ENCODE assay signal across 1 cellular context in the genomic region with DNA sequence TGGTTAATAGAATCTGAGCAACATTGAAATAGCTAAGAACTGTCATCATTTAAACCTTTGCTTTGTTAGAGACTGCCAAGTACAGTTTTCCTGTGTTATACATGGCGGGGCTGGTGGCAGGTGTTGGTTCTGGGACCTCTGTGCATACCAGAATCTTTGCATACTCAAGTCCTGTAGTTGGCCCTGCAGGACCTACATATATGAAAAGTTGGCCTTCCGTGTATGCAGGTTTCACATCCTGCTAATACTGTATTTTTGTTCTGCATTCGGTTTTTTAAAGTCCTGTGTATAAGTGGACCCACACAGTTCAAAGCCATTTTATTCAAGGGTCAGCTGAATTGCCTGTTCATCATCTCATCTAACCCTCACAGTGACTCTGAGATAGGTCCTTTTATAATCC.
TF ChIP-seq lines count a peak whose summit lies in the region.

No MANE protein-coding gene starts in this region.

TF ChIP-seq in GM23338, 12 proteins besides CTCF, POLR2A, EP300 and RAD21 (continued from another document):
- TF ChIP-seq, protein P1, sequence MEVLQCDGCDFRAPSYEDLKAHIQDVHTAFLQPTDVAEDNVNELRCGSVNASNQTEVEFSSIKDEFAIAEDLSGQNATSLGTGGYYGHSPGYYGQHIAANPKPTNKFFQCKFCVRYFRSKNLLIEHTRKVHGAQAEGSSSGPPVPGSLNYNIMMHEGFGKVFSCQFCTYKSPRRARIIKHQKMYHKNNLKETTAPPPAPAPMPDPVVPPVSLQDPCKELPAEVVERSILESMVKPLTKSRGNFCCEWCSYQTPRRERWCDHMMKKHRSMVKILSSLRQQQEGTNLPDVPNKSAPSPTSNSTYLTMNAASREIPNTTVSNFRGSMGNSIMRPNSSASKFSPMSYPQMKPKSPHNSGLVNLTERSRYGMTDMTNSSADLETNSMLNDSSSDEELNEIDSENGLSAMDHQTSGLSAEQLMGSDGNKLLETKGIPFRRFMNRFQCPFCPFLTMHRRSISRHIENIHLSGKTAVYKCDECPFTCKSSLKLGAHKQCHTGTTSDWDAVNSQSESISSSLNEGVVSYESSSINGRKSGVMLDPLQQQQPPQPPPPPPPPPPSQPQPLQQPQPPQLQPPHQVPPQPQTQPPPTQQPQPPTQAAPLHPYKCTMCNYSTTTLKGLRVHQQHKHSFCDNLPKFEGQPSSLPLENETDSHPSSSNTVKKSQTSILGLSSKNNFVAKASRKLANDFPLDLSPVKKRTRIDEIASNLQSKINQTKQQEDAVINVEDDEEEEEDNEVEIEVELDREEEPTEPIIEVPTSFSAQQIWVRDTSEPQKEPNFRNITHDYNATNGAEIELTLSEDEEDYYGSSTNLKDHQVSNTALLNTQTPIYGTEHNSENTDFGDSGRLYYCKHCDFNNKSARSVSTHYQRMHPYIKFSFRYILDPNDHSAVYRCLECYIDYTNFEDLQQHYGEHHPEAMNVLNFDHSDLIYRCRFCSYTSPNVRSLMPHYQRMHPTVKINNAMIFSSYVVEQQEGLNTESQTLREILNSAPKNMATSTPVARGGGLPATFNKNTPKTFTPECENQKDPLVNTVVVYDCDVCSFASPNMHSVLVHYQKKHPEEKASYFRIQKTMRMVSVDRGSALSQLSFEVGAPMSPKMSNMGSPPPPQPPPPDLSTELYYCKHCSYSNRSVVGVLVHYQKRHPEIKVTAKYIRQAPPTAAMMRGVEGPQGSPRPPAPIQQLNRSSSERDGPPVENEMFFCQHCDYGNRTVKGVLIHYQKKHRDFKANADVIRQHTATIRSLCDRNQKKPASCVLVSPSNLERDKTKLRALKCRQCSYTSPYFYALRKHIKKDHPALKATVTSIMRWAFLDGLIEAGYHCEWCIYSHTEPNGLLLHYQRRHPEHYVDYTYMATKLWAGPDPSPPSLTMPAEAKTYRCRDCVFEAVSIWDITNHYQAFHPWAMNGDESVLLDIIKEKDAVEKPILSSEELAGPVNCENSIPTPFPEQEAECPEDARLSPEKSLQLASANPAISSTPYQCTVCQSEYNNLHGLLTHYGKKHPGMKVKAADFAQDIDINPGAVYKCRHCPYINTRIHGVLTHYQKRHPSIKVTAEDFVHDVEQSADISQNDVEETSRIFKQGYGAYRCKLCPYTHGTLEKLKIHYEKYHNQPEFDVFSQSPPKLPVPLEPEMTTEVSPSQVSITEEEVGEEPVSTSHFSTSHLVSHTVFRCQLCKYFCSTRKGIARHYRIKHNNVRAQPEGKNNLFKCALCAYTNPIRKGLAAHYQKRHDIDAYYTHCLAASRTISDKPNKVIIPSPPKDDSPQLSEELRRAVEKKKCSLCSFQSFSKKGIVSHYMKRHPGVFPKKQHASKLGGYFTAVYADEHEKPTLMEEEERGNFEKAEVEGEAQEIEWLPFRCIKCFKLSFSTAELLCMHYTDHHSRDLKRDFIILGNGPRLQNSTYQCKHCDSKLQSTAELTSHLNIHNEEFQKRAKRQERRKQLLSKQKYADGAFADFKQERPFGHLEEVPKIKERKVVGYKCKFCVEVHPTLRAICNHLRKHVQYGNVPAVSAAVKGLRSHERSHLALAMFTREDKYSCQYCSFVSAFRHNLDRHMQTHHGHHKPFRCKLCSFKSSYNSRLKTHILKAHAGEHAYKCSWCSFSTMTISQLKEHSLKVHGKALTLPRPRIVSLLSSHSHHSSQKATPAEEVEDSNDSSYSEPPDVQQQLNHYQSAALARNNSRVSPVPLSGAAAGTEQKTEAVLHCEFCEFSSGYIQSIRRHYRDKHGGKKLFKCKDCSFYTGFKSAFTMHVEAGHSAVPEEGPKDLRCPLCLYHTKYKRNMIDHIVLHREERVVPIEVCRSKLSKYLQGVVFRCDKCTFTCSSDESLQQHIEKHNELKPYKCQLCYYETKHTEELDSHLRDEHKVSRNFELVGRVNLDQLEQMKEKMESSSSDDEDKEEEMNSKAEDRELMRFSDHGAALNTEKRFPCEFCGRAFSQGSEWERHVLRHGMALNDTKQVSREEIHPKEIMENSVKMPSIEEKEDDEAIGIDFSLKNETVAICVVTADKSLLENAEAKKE (CRISPR knock-in tag; IDR thresholded peaks at IDR 0.05): no peak
- TF ChIP-seq ZNF114 (CRISPR knock-in tag; IDR thresholded peaks at IDR 0.05): no peak
- no peak for TF ChIP-seq EZH2phosphoT487 (IDR thresholded peaks at IDR 0.05; ENCODE audit: unreplicated experiment)
- TF ChIP-seq JUNB (IDR thresholded peaks at IDR 0.05; ENCODE audit: unreplicated experiment): no peak
- TF ChIP-seq STAT1 (IDR thresholded peaks at IDR 0.05; ENCODE audit: unreplicated experiment): no peak
- TF ChIP-seq CREB1 (CRISPR knock-in tag; IDR thresholded peaks at IDR 0.05; ENCODE audit: low read depth): no peak
- TF ChIP-seq EZH2 (IDR thresholded peaks at IDR 0.05; ENCODE audit: low read depth, unreplicated experiment): no peak
- no peak for TF ChIP-seq POLR2AphosphoS5 (IDR thresholded peaks at IDR 0.05; ENCODE audit: low read depth)
- TF ChIP-seq, protein P2, sequence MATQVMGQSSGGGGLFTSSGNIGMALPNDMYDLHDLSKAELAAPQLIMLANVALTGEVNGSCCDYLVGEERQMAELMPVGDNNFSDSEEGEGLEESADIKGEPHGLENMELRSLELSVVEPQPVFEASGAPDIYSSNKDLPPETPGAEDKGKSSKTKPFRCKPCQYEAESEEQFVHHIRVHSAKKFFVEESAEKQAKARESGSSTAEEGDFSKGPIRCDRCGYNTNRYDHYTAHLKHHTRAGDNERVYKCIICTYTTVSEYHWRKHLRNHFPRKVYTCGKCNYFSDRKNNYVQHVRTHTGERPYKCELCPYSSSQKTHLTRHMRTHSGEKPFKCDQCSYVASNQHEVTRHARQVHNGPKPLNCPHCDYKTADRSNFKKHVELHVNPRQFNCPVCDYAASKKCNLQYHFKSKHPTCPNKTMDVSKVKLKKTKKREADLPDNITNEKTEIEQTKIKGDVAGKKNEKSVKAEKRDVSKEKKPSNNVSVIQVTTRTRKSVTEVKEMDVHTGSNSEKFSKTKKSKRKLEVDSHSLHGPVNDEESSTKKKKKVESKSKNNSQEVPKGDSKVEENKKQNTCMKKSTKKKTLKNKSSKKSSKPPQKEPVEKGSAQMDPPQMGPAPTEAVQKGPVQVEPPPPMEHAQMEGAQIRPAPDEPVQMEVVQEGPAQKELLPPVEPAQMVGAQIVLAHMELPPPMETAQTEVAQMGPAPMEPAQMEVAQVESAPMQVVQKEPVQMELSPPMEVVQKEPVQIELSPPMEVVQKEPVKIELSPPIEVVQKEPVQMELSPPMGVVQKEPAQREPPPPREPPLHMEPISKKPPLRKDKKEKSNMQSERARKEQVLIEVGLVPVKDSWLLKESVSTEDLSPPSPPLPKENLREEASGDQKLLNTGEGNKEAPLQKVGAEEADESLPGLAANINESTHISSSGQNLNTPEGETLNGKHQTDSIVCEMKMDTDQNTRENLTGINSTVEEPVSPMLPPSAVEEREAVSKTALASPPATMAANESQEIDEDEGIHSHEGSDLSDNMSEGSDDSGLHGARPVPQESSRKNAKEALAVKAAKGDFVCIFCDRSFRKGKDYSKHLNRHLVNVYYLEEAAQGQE (IDR thresholded peaks at IDR 0.05; ENCODE audit: unreplicated experiment): no peak
